ENCODE assay signal across 2 cellular contexts in genomic region chr3:35665390-35666055, GRCh38.
TF ChIP-seq lines count a peak whose summit lies in the region.

No MANE protein-coding gene starts in this region.

TF ChIP-seq in endothelial cell of umbilical vein, 7 proteins besides CTCF, POLR2A, EP300 and RAD21:
- TF ChIP-seq FOS (IDR thresholded peaks at IDR 0.05; ENCODE audit: borderline replicate concordance, insufficient read depth, low read length) (peak; percentile 6), MYC (IDR thresholded peaks at IDR 0.05; ENCODE audit: low read depth, low read length) (no peak), EZH2 (IDR thresholded peaks at IDR 0.05; ENCODE audit: borderline replicate concordance, low read depth, low read length, severe bottlenecking) (no peak)

TF ChIP-seq in GM23338, 12 proteins besides CTCF, POLR2A, EP300 and RAD21:
- no peak for TF ChIP-seq ZNF331 (CRISPR knock-in tag; IDR thresholded peaks at IDR 0.05; ENCODE audit: low read depth)
- no peak for TF ChIP-seq ZNF462 (CRISPR knock-in tag; IDR thresholded peaks at IDR 0.05)
- TF ChIP-seq, protein P1, sequence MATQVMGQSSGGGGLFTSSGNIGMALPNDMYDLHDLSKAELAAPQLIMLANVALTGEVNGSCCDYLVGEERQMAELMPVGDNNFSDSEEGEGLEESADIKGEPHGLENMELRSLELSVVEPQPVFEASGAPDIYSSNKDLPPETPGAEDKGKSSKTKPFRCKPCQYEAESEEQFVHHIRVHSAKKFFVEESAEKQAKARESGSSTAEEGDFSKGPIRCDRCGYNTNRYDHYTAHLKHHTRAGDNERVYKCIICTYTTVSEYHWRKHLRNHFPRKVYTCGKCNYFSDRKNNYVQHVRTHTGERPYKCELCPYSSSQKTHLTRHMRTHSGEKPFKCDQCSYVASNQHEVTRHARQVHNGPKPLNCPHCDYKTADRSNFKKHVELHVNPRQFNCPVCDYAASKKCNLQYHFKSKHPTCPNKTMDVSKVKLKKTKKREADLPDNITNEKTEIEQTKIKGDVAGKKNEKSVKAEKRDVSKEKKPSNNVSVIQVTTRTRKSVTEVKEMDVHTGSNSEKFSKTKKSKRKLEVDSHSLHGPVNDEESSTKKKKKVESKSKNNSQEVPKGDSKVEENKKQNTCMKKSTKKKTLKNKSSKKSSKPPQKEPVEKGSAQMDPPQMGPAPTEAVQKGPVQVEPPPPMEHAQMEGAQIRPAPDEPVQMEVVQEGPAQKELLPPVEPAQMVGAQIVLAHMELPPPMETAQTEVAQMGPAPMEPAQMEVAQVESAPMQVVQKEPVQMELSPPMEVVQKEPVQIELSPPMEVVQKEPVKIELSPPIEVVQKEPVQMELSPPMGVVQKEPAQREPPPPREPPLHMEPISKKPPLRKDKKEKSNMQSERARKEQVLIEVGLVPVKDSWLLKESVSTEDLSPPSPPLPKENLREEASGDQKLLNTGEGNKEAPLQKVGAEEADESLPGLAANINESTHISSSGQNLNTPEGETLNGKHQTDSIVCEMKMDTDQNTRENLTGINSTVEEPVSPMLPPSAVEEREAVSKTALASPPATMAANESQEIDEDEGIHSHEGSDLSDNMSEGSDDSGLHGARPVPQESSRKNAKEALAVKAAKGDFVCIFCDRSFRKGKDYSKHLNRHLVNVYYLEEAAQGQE (IDR thresholded peaks at IDR 0.05; ENCODE audit: unreplicated experiment): no peak
- TF ChIP-seq, protein P2, sequence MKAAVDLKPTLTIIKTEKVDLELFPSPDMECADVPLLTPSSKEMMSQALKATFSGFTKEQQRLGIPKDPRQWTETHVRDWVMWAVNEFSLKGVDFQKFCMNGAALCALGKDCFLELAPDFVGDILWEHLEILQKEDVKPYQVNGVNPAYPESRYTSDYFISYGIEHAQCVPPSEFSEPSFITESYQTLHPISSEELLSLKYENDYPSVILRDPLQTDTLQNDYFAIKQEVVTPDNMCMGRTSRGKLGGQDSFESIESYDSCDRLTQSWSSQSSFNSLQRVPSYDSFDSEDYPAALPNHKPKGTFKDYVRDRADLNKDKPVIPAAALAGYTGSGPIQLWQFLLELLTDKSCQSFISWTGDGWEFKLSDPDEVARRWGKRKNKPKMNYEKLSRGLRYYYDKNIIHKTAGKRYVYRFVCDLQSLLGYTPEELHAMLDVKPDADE (IDR thresholded peaks at IDR 0.05): no peak
TF ChIP-seq in GM23338: peak in this region for 0.
